Comparison of ENCODE assay signal across 8 cellular contexts in the genomic region with DNA sequence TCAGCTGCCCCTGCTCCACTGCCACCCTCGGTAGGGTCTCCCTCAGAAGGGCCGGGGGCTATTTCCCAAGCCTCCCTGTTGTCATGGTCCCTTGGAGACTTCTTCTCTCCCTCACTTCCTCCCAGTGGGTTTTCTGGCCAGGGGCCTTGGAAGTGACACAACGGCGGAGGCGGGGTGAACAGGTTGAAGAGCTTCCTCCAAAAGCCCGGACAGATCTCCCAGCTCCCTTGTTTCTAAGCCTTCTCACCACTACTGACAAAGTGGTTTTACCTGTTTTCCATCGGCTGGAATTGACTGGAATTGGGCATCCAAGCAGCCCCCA. TPM values are rescaled to one million over a fixed set of nuclear protein-coding genes. Genes with fewer than 3 reads are reported as not detected.
DNase-seq lines count a peak whose midpoint lies in the region; ATAC-seq and TF ChIP-seq lines count a peak whose summit lies in the region.

No MANE protein-coding gene starts in this region.

- no peaks in the 10 kb centered on the region for H3K27me3 Mint-ChIP-seq in activated naive CD8-positive, alpha-beta T cell treated with anti-CD3 and anti-CD28 coated beads, Interleukin-2, amount 50 U/mL, for 24 hours

- H3K9me3 ChIP-seq in lower lobe of right lung, result no peaks in the 10 kb centered on the region
- H3K9me3 ChIP-seq in upper lobe of left lung, result no peaks in the 10 kb centered on the region

- 20 to 22% methylated on average over 7 of the region's 7 CpGs for WGBS in upper lobe of left lung, 2 donors

- ATAC-seq in activated naive CD8-positive, alpha-beta T cell treated with anti-CD3 and anti-CD28 coated beads, Interleukin-2, amount 50 U/mL, for 24 hours, result no peak
- peak; percentile 51 to 63 for ATAC-seq in lower lobe of right lung
- ATAC-seq in upper lobe of left lung (ENCODE audit: low FRiP score in 2 of 2), result peak; percentile 27 to 64

- TF ChIP-seq EP300 in upper lobe of left lung (IDR thresholded peaks at IDR 0.05), result no peak

- H3K4me1 ChIP-seq in lower lobe of right lung, result peaks cover 100% of the 10 kb centered on the region
- H3K4me1 ChIP-seq in upper lobe of left lung, result peaks cover 95 to 100% (median 99%) of the 10 kb centered on the region in 4 donors

- in situ Hi-C loops in G401 (cut with HindIII; ENCODE audit: low sequenced_read_pairs), result no loop called here

- intact Hi-C loops in lower lobe of right lung (cut with DNase I), result no loop called here

- H3K4me3 Mint-ChIP-seq in activated naive CD8-positive, alpha-beta T cell treated with anti-CD3 and anti-CD28 coated beads, Interleukin-2, amount 50 U/mL, for 24 hours, result peak overlapping the region; percentile 75

- H3K27ac ChIP-seq in lower lobe of right lung, result peak overlapping the region; percentile 81
- H3K27ac ChIP-seq in upper lobe of left lung, result peak overlapping the region; percentile 84 to 95 (median 90)

- no peak for TF ChIP-seq CTCF in lower lobe of right lung (IDR thresholded peaks at IDR 0.05)
- no peak for TF ChIP-seq CTCF in upper lobe of left lung (IDR thresholded peaks at IDR 0.05)

- peaks cover 96% of the 10 kb centered on the region for H3K4me1 Mint-ChIP-seq in activated naive CD8-positive, alpha-beta T cell treated with anti-CD3 and anti-CD28 coated beads, Interleukin-2, amount 50 U/mL, for 24 hours

- H3K36me3 ChIP-seq in lower lobe of right lung (peaks cover 17% of the 10 kb centered on the region), upper lobe of left lung (peaks cover 0 to 20% (median 0%) of the 10 kb centered on the region in 4 donors)

- peak; percentile 64 for DNase-seq in activated effector memory CD4-positive, alpha-beta T cell treated with anti-CD3 and anti-CD28 coated beads, Interleukin-2, amount 50 U/mL, for 16 hours
- no peak for DNase-seq in activated effector memory CD4-positive, alpha-beta T cell treated with Interleukin-2 at 50 U/mL for 16 hours
- DNase-seq in activated naive CD8-positive, alpha-beta T cell treated with anti-CD3 and anti-CD28 coated beads, Interleukin-2, amount 50 U/mL, for 24 hours, result no peak
- DNase-seq in lower lobe of right lung (peak; percentile 87), upper lobe of left lung (peak in 1 of 2 donors; percentile 93), NCI-H2081 (lab: John Stamatoyannopoulos, UW) (no peak), NCI-H187 (lab: John Stamatoyannopoulos, UW) (no peak), G401 (ENCODE audit: low spot score) (no peak)

- peak in 1 of 4 donors; percentile 15 for TF ChIP-seq POLR2A in upper lobe of left lung (IDR thresholded peaks at IDR 0.05)

- no peaks in the 10 kb centered on the region for H3K9me3 Mint-ChIP-seq in activated naive CD8-positive, alpha-beta T cell treated with anti-CD3 and anti-CD28 coated beads, Interleukin-2, amount 50 U/mL, for 24 hours

- peaks cover 58% of the 10 kb centered on the region for H3K36me3 Mint-ChIP-seq in activated naive CD8-positive, alpha-beta T cell treated with anti-CD3 and anti-CD28 coated beads, Interleukin-2, amount 50 U/mL, for 24 hours (ENCODE audit: low read depth)

- no peak overlapping the region for H3K4me3 ChIP-seq in lower lobe of right lung
- peak overlapping the region in 1 of 4 donors; percentile 20 for H3K4me3 ChIP-seq in upper lobe of left lung

- peak overlapping the region; percentile 96 for H3K27ac Mint-ChIP-seq in activated naive CD8-positive, alpha-beta T cell treated with anti-CD3 and anti-CD28 coated beads, Interleukin-2, amount 50 U/mL, for 24 hours

- H3K27me3 ChIP-seq in lower lobe of right lung (ENCODE audit: low read depth) (no peaks in the 10 kb centered on the region), upper lobe of left lung (no peaks in the 10 kb centered on the region)

RNA-seq across cellular contexts. Expression of gene MYH9, which starts 14.5 kb away (rescaled TPM):
- total RNA-seq in lower lobe of right lung, result 659 TPM
- 100 to 1,000 TPM; 486 to 925 (median 599) TPM for total RNA-seq in upper lobe of left lung
- 153 and 185 TPM in 2 replicates for total RNA-seq in G401 (2014; rRNA removed; shearing (Covaris generic))

Comparison
In these comparisons a context has a peak if more than half of its experiments do, and no peak if none do; other contexts are left out.
1. DNase-seq: peak in activated effector memory CD4-positive, alpha-beta T cell treated with anti-CD3 and anti-CD28 coated beads, Interleukin-2, amount 50 U/mL, for 16 hours (single experiment) and lower lobe of right lung (single experiment); none in activated effector memory CD4-positive, alpha-beta T cell treated with Interleukin-2 at 50 U/mL for 16 hours (single experiment), activated naive CD8-positive, alpha-beta T cell treated with anti-CD3 and anti-CD28 coated beads, Interleukin-2, amount 50 U/mL, for 24 hours (single experiment), NCI-H2081 (0 of 2), NCI-H187 (0 of 2) and G401 (single experiment).